In genomic region chr10:79826496-79827215, GRCh38 we compare ENCODE assay signal across 8 cellular contexts. TPM values are rescaled to one million over a fixed set of nuclear protein-coding genes. Genes with fewer than 3 reads are reported as not detected.
DNase-seq lines count a peak whose midpoint lies in the region; ATAC-seq and TF ChIP-seq lines count a peak whose summit lies in the region.
"Not testable (repeated sequence)": the region's sequence is repeated elsewhere in the genome, so short reads cannot be mapped to it uniquely, and the experiment has no call there.

Gene NUTM2E, plus strand, starts transcription at chr10:79826739. Its CDS starts 15,002 bp downstream, at chr10:79841741.

- peak within 1 kb of the TSS; percentile 62; the same call in 1 of the 2 replicates for H3K9ac ChIP-seq in OCI-LY1 (ENCODE audit: low read length)

- not testable (repeated sequence) for H3F3A ChIP-seq in OCI-LY1 (ENCODE audit: insufficient read depth, low read length)

- H2AFZ ChIP-seq in OCI-LY1 (ENCODE audit: low read length): not testable (repeated sequence)

- H3K4me3 ChIP-seq in OCI-LY1 (ENCODE audit: low read depth, low read length, poor library complexity, severe bottlenecking): peak within 1 kb of the TSS; percentile 57
- H3K4me3 ChIP-seq in epithelial cell of proximal tubule (ENCODE audit: low read depth, low read length): peak within 1 kb of the TSS; percentile 58
- peak within 1 kb of the TSS; percentile 51 for H3K4me3 ChIP-seq in mononuclear cell (ENCODE audit: low read length)

- H3K4me1 ChIP-seq in OCI-LY1 (ENCODE audit: insufficient read depth, low read length, severe bottlenecking); mononuclear cell (ENCODE audit: insufficient read depth, low read length): not testable (repeated sequence)

- H3K9me3 ChIP-seq in OCI-LY1 (ENCODE audit: low read length); mononuclear cell (ENCODE audit: low read depth, low read length): not testable (repeated sequence)

- H3K27ac ChIP-seq in OCI-LY1 (ENCODE audit: low read depth, low read length, poor library complexity, severe bottlenecking): peak within 1 kb of the TSS; percentile 41

- not testable (repeated sequence) for H3K79me2 ChIP-seq in OCI-LY1 (ENCODE audit: insufficient read depth, low read length)

- not testable (repeated sequence) for H3K36me3 ChIP-seq in OCI-LY1 (ENCODE audit: insufficient read depth, low read length)

- H3K4me2 ChIP-seq in OCI-LY1 (ENCODE audit: low read length): peak within 1 kb of the TSS; percentile 21

- not testable (repeated sequence) for TF ChIP-seq CTCF in OCI-LY1 (IDR thresholded peaks at IDR 0.05; ENCODE audit: low read length); epithelial cell of proximal tubule (conservative IDR thresholded peaks at IDR 0.05; ENCODE audit: low read depth, low read length)

- ATAC-seq in GM21390 (IDR thresholded peaks at IDR 0.05; ENCODE audit: unreplicated experiment): peak; percentile 92

- H3K9me2 ChIP-seq in OCI-LY1 (ENCODE audit: low read depth, low read length): not testable (repeated sequence)

- H3K27me3 ChIP-seq in OCI-LY1 (ENCODE audit: insufficient read depth, low read length); mononuclear cell (ENCODE audit: insufficient read depth, low read length): not testable (repeated sequence)

- peak; percentile 17 for DNase-seq in COR-L47 (lab: John Stamatoyannopoulos, UW)
- DNase-seq in HPDE6-E6E7 (ENCODE audit: extremely low spot score): peak; percentile 3
- DNase-seq in activated T-cell treated with anti-CD3 and anti-CD28 coated beads, Interleukin-2, amount 50 U/mL, for 1 hour: peak; percentile 82
- peak; percentile 12 for DNase-seq in epithelial cell of proximal tubule (ENCODE audit: low read depth)
- DNase-seq in stimulated activated CD8-positive, alpha-beta memory T cell treated with anti-CD3 and anti-CD28 coated beads, Interleukin-15, amount 100 ng/mL, for 1 hour (ENCODE audit: low read depth): peak; percentile 37

- H4K20me1 ChIP-seq in OCI-LY1 (ENCODE audit: insufficient read depth, low read length): not testable (repeated sequence)

RNA-seq across cellular contexts. Expression of gene NUTM2E, which starts in this region (rescaled TPM):
- total RNA-seq in epithelial cell of proximal tubule (0.22 TPM in 1 of 2 replicates, not detected in the other), mononuclear cell (0.42 TPM)

Comparison
In these comparisons a context has a peak if more than half of its experiments do, and no peak if none do; other contexts are left out.
1. Peak in every context shown above with its lines: DNase-seq, ATAC-seq, H3K4me3 ChIP-seq and H3K27ac ChIP-seq.
2. Peak in DNase-seq and H3K4me3 ChIP-seq in epithelial cell of proximal tubule; RNA of the gene not detected or under 1 TPM.
3. DNase-seq: peak in every context shown above with its lines; median percentile 82 in activated T-cell treated with anti-CD3 and anti-CD28 coated beads, Interleukin-2, amount 50 U/mL, for 1 hour; 37 in stimulated activated CD8-positive, alpha-beta memory T cell treated with anti-CD3 and anti-CD28 coated beads, Interleukin-15, amount 100 ng/mL, for 1 hour; 17 in COR-L47; 12 in epithelial cell of proximal tubule; 3 in HPDE6-E6E7.